8 cellular contexts compared by ENCODE assay signal in genomic region chr13:39616087-39616694, GRCh38. TPM values are rescaled to one million over a fixed set of nuclear protein-coding genes. Genes with fewer than 3 reads are reported as not detected.
DNase-seq lines count a peak whose midpoint lies in the region; ATAC-seq and TF ChIP-seq lines count a peak whose summit lies in the region.

No MANE protein-coding gene starts in this region.

- H3K4me3 ChIP-seq in testis = no peak overlapping the region

- peaks cover 11% of the 10 kb centered on the region for H3K27me3 Mint-ChIP-seq in T-helper 17 cell
- H3K27me3 Mint-ChIP-seq in effector memory CD8-positive, alpha-beta T cell = peaks cover 27 to 35% of the 10 kb centered on the region in 2 donors

- no peaks in the 10 kb centered on the region for H3K9me3 Mint-ChIP-seq in effector memory CD8-positive, alpha-beta T cell

- no peak overlapping the region for H3K27ac ChIP-seq in testis

- WGBS in testis, 2 donors = 49 to 53% methylated on average over 10 of the region's 10 CpGs

- no peaks in the 10 kb centered on the region for H3K27me3 ChIP-seq in testis

- TF ChIP-seq CTCF in testis (IDR thresholded peaks at IDR 0.05) = peak; percentile 60 to 80 (median 78)

- no peaks in the 10 kb centered on the region for H3K4me1 Mint-ChIP-seq in T-helper 17 cell
- H3K4me1 Mint-ChIP-seq in effector memory CD8-positive, alpha-beta T cell (ENCODE audit: low read depth in 2 of 2) = no peaks in the 10 kb centered on the region

- peak; percentile 53 for ATAC-seq in HG02588 (IDR thresholded peaks at IDR 0.05; ENCODE audit: unreplicated experiment)
- peak; percentile 70 for ATAC-seq in T-helper 17 cell
- ATAC-seq in effector memory CD8-positive, alpha-beta T cell (replicated peaks) = peak; percentile 74

- H3K4me3 Mint-ChIP-seq in T-helper 17 cell = no peak overlapping the region
- no peak overlapping the region for H3K4me3 Mint-ChIP-seq in effector memory CD8-positive, alpha-beta T cell

- no peak overlapping the region for H3K27ac Mint-ChIP-seq in T-helper 17 cell
- H3K27ac Mint-ChIP-seq in effector memory CD8-positive, alpha-beta T cell = no peak overlapping the region

- intact Hi-C loops in testis (cut with DNase I; ENCODE audit: low total_unique reads) = no loop called here

- H3K4me1 ChIP-seq in testis = no peaks in the 10 kb centered on the region

- peaks cover 2% of the 10 kb centered on the region for H3K36me3 Mint-ChIP-seq in T-helper 17 cell (ENCODE audit: low read depth)
- peaks cover 4% of the 10 kb centered on the region for H3K36me3 Mint-ChIP-seq in effector memory CD8-positive, alpha-beta T cell (ENCODE audit: insufficient read depth)

- peak; percentile 44 to 82 (median 74) for DNase-seq in NCI-H1417 (lab: John Stamatoyannopoulos, UW)
- no peak for DNase-seq in NCI-H1417 treated with DMSO at 0.1 percent for 48 hours (lab: John Stamatoyannopoulos, UW)
- peak; percentile 60 to 70 for DNase-seq in NCI-H2081 (lab: John Stamatoyannopoulos, UW)
- DNase-seq in T-helper 17 cell = no peak
- DNase-seq in effector memory CD8-positive, alpha-beta T cell = peak; percentile 28 to 39 (median 35)
- peak; percentile 88 for DNase-seq in medulla oblongata (ENCODE audit: extremely low spot score)
- peak; percentile 64 for DNase-seq in testis

- no peaks in the 10 kb centered on the region for H3K36me3 ChIP-seq in testis (ENCODE audit: low read depth, missing control alignments)

- TF ChIP-seq POLR2A in testis (IDR thresholded peaks at IDR 0.05) = no peak

- H3K9me3 ChIP-seq in T-helper 17 cell (ENCODE audit: control insufficient read depth, low read length, poor library complexity, severe bottlenecking) (no peaks in the 10 kb centered on the region), testis (no peaks in the 10 kb centered on the region)

RNA-seq across cellular contexts. Expression of gene LHFPL6, which starts 13.2 kb away (rescaled TPM):
- total RNA-seq in T-helper 17 cell (under 1 TPM in 1 of 2 donors, not detected in 1; 0.50 TPM), testis (10 to 100 TPM; 37.3 to 52.1 TPM)
- 65.5 TPM for polyA plus RNA-seq in testis (ENCODE audit: insufficient read depth, low read depth, low replicate concordance)

RNA-seq across cellular contexts. Expression of gene COG6, which starts 39.3 kb away (rescaled TPM):
- total RNA-seq in T-helper 17 cell (10 to 100 TPM; 20.2 to 25.7 TPM), testis (10 to 100 TPM; 47.8 to 50.7 TPM)
- polyA plus RNA-seq in testis (ENCODE audit: insufficient read depth, low read depth, low replicate concordance) = 32.0 TPM

Comparison
In these comparisons a context has a peak if more than half of its experiments do, and no peak if none do; other contexts are left out.
1. DNase-seq: peak in NCI-H1417 (3 of 3), NCI-H2081 (2 of 2), effector memory CD8-positive, alpha-beta T cell (3 of 3), medulla oblongata (single experiment) and testis (single experiment); none in NCI-H1417 treated with DMSO at 0.1 percent for 48 hours (single experiment) and T-helper 17 cell (0 of 3).
2. RNA of gene LHFPL6, which starts 13.2 kb away (total RNA-seq): 37.3 to 52.1 TPM in testis; 0.50 TPM in T-helper 17 cell; every median in the first group is over 10 times any median in the second.
3. Peak in every context shown above with its lines, with median percentiles within 50 percentile points of each other: ATAC-seq.